8 cellular contexts compared by ENCODE assay signal in genomic region chr12:94149781-94150482, GRCh38. TPM values are rescaled to one million over a fixed set of nuclear protein-coding genes. Genes with fewer than 3 reads are reported as not detected.
DNase-seq lines count a peak whose midpoint lies in the region; ATAC-seq and TF ChIP-seq lines count a peak whose summit lies in the region.

No MANE protein-coding gene starts in this region.

- H3K9me3 Mint-ChIP-seq in activated T-cell treated with anti-CD3 and anti-CD28 coated beads, Interleukin-2, amount 50 U/mL, for 4 hours: no peaks in the 10 kb centered on the region
- H3K9me3 Mint-ChIP-seq in activated CD8-positive, alpha-beta memory T cell treated with anti-CD3 and anti-CD28 coated beads, Interleukin-2, amount 10 ng/mL, durations not matched to agents 7 days and 5 days (ENCODE audit: low read depth): no peaks in the 10 kb centered on the region

- peaks cover 31% of the 10 kb centered on the region for H3K4me1 Mint-ChIP-seq in activated T-cell treated with anti-CD3 and anti-CD28 coated beads, Interleukin-2, amount 50 U/mL, for 4 hours (ENCODE audit: low read depth)
- peaks cover 13% of the 10 kb centered on the region for H3K4me1 Mint-ChIP-seq in activated CD8-positive, alpha-beta memory T cell treated with anti-CD3 and anti-CD28 coated beads, Interleukin-2, amount 10 ng/mL, durations not matched to agents 7 days and 5 days

- H3K4me3 Mint-ChIP-seq in activated T-cell treated with anti-CD3 and anti-CD28 coated beads, Interleukin-2, amount 50 U/mL, for 4 hours: peak overlapping the region; percentile 89
- peak overlapping the region; percentile 86 for H3K4me3 Mint-ChIP-seq in activated CD8-positive, alpha-beta memory T cell treated with anti-CD3 and anti-CD28 coated beads, Interleukin-2, amount 10 ng/mL, durations not matched to agents 7 days and 5 days

- intact Hi-C loops in posterior vena cava (cut with DNase I): loop anchor here in 1 of 2 donors (5.0 kb wide), 2 partner anchors 382 to 552 kb away; no protein-coding TSS in a partner anchor

- no peaks in the 10 kb centered on the region for H3K36me3 Mint-ChIP-seq in activated T-cell treated with anti-CD3 and anti-CD28 coated beads, Interleukin-2, amount 50 U/mL, for 4 hours (ENCODE audit: insufficient read depth)
- peaks cover 8% of the 10 kb centered on the region for H3K36me3 Mint-ChIP-seq in activated CD8-positive, alpha-beta memory T cell treated with anti-CD3 and anti-CD28 coated beads, Interleukin-2, amount 10 ng/mL, durations not matched to agents 7 days and 5 days

- CTCF ChIA-PET in activated CD8-positive, alpha-beta memory T cell treated with anti-CD3 and anti-CD28 coated beads, Interleukin-2, amount 10 ng/mL, durations not matched to agents 7 days and 5 days (lab: Charles Lee): interaction anchor here (1.0 to 4.5 kb wide), 13 partner anchors 15 to 386 kb away, joined by 3 to 22 read pairs (median 5); partner anchors contain the start of gene CEP83

- H3K4me1 ChIP-seq in cardiac muscle cell (ENCODE audit: low read depth): no peaks in the 10 kb centered on the region

- TF ChIP-seq CTCF in cardiac muscle cell (IDR thresholded peaks at IDR 0.05; ENCODE audit: low read depth, low read length): no peak

- no peak for DNase-seq in activated T-cell treated with anti-CD3 and anti-CD28 coated beads, Interleukin-2, amount 50 U/mL, for 4 hours
- no peak for DNase-seq in activated T-cell treated with anti-CD3 and anti-CD28 coated beads, Interleukin-2, amount 50 U/mL, for 1 hour
- DNase-seq in activated CD8-positive, alpha-beta memory T cell treated with anti-CD3 and anti-CD28 coated beads, Interleukin-2, amount 10 ng/mL, durations not matched to agents 7 days and 5 days: no peak
- DNase-seq in cardiac muscle cell (ENCODE audit: low read depth in 1 of 2, low spot score in 1 of 2) (peak; percentile 72 to 78), posterior vena cava (ENCODE audit: low spot score) (peak; percentile 87), GM03348 (ENCODE audit: low spot score) (no peak)

- peak overlapping the region; percentile 72 for H3K4me3 ChIP-seq in cardiac muscle cell

- H3K27me3 Mint-ChIP-seq in activated T-cell treated with anti-CD3 and anti-CD28 coated beads, Interleukin-2, amount 50 U/mL, for 4 hours (ENCODE audit: low read depth): no peaks in the 10 kb centered on the region
- peaks cover 64% of the 10 kb centered on the region for H3K27me3 Mint-ChIP-seq in activated CD8-positive, alpha-beta memory T cell treated with anti-CD3 and anti-CD28 coated beads, Interleukin-2, amount 10 ng/mL, durations not matched to agents 7 days and 5 days

- H3K27me3 ChIP-seq in cardiac muscle cell: peaks cover 68% of the 10 kb centered on the region

- peak; percentile 2 to 4 for ATAC-seq in activated T-cell treated with anti-CD3 and anti-CD28 coated beads, Interleukin-2, amount 50 U/mL, for 4 hours
- ATAC-seq in HG03103 (IDR thresholded peaks at IDR 0.05; ENCODE audit: low read depth, unreplicated experiment) (peak; percentile 4), HG03439 (IDR thresholded peaks at IDR 0.05; ENCODE audit: unreplicated experiment) (no peak)
- peak; percentile 9 for ATAC-seq in activated CD8-positive, alpha-beta memory T cell treated with anti-CD3 and anti-CD28 coated beads, Interleukin-2, amount 10 ng/mL, durations not matched to agents 7 days and 5 days

- no peak overlapping the region for H3K27ac ChIP-seq in cardiac muscle cell

- H3K27ac Mint-ChIP-seq in activated CD8-positive, alpha-beta memory T cell treated with anti-CD3 and anti-CD28 coated beads, Interleukin-2, amount 10 ng/mL, durations not matched to agents 7 days and 5 days: peak overlapping the region; percentile 56

- no peaks in the 10 kb centered on the region for H3K9me3 ChIP-seq in cardiac muscle cell (ENCODE audit: low read depth)

- H3K36me3 ChIP-seq in cardiac muscle cell: no peaks in the 10 kb centered on the region

RNA-seq across cellular contexts. Expression of gene PLXNC1, which starts 1.6 kb away (rescaled TPM):
- 1 to 10 TPM; 3.1 to 6.9 (median 3.2) TPM for total RNA-seq in activated T-cell treated with anti-CD3 and anti-CD28 coated beads, Interleukin-2, amount 50 U/mL, for 4 hours
- 10 to 100 TPM; 10.4 to 13.1 TPM for total RNA-seq in activated CD8-positive, alpha-beta memory T cell treated with anti-CD3 and anti-CD28 coated beads, Interleukin-2, amount 10 ng/mL, durations not matched to agents 7 days and 5 days
- total RNA-seq in cardiac muscle cell (2.5 and 4.1 TPM in 2 replicates), posterior vena cava (10 to 100 TPM in 1 of 2 donors, 1 to 10 TPM in 1; 9.2 to 15.3 TPM)
- polyA plus RNA-seq in cardiac muscle cell: 2.9 and 3.3 TPM in 2 replicates

Comparison
In these comparisons a context has a peak if more than half of its experiments do, and no peak if none do; other contexts are left out.
1. DNase-seq: peak in cardiac muscle cell (2 of 2) and posterior vena cava (single experiment); none in activated T-cell treated with anti-CD3 and anti-CD28 coated beads, Interleukin-2, amount 50 U/mL, for 4 hours (single experiment), activated T-cell treated with anti-CD3 and anti-CD28 coated beads, Interleukin-2, amount 50 U/mL, for 1 hour (single experiment), activated CD8-positive, alpha-beta memory T cell treated with anti-CD3 and anti-CD28 coated beads, Interleukin-2, amount 10 ng/mL, durations not matched to agents 7 days and 5 days (single experiment) and GM03348 (single experiment).